Comparison of ENCODE assay signal across 24 cellular contexts in the genomic region with DNA sequence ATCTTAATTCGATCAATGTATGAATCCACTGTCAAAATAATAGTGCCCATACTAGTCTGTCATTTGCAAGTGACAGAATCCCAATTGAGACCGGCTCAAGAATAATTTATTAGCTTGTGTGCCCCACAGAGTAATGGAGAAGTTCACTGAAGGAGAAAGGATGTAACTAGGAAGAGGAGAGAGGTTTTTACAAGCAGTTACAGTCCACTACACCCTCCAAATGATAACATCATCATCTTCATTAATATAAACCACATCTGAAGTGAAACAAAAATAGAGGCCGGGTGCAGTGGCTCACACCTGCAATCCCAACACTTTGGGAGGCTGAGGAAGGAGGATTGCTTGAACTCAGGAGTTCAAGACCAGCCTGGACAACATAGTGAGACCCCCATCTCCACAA.
"Had no signal": no experiment of that assay in that cellular context is flagged by ENCODE, and none has a peak within 500 bp of the region (broad histone marks: within the 10 kb centered on the region; RNA-seq: fewer than 3 reads in every experiment).

No MANE protein-coding gene starts in this region.

- H3K27ac Mint-ChIP-seq: activated CD8-positive, alpha-beta T cell treated with anti-CD3 and anti-CD28 coated beads, Interleukin-2, amount 10 ng/mL, durations not matched to agents 7 days and 5 days; activated naive CD8-positive, alpha-beta T cell treated with anti-CD3 and anti-CD28 coated beads, Interleukin-2, amount 10 ng/mL, durations not matched to agents 7 days and 5 days; T-helper 1 cell treated with Interleukin-12 subunit alpha and Interleukin-12 subunit beta and Interleukin-4 antibody, amounts not matched to agents 30 μg/mL and 1 μg/mL, for 36 hours had no signal

- H3K4me1 ChIP-seq: adrenal gland had no signal

- ATAC-seq: activated CD8-positive, alpha-beta T cell treated with anti-CD3 and anti-CD28 coated beads, Interleukin-2, amount 10 ng/mL, durations not matched to agents 7 days and 5 days; SK-N-SH treated with all-trans-retinoic acid at 6 μM for 48 hours had no signal

- FAIRE-seq: RCC 7860 had no signal

- H3K9me3 ChIP-seq: adrenal gland, MG63, SJSA1 had no signal

- H3K27me3 ChIP-seq: adrenal gland, MG63, SJSA1 had no signal

- H3K36me3 Mint-ChIP-seq: activated naive CD8-positive, alpha-beta T cell treated with anti-CD3 and anti-CD28 coated beads, Interleukin-2, amount 10 ng/mL, durations not matched to agents 7 days and 5 days had no signal

- H3K4me1 Mint-ChIP-seq: activated naive CD8-positive, alpha-beta T cell treated with anti-CD3 and anti-CD28 coated beads, Interleukin-2, amount 10 ng/mL, durations not matched to agents 7 days and 5 days had no signal

- H3K4me3 ChIP-seq: adrenal gland, MG63, SJSA1 had no signal

- H3K4me3 Mint-ChIP-seq: activated CD8-positive, alpha-beta T cell treated with anti-CD3 and anti-CD28 coated beads, Interleukin-2, amount 10 ng/mL, durations not matched to agents 7 days and 5 days; activated naive CD8-positive, alpha-beta T cell treated with anti-CD3 and anti-CD28 coated beads, Interleukin-2, amount 10 ng/mL, durations not matched to agents 7 days and 5 days; T-helper 1 cell treated with Interleukin-12 subunit alpha and Interleukin-12 subunit beta and Interleukin-4 antibody, amounts not matched to agents 30 μg/mL and 1 μg/mL, for 36 hours had no signal

- DNase-seq: activated CD4-positive, alpha-beta T cell treated with anti-CD3 and anti-CD28 coated beads for 48 hours; activated CD4-positive, alpha-beta T cell treated with anti-CD3 and anti-CD28 coated beads, Interleukin-2, amount 50 U/mL, for 4 hours; activated CD4-positive, CD25-positive, alpha-beta regulatory T cell treated with anti-CD3 and anti-CD28 coated beads, Interleukin-2, amount 50 U/mL, for 72 hours; activated CD8-positive, alpha-beta memory T cell treated with anti-CD3 and anti-CD28 coated beads, Interleukin-2, amount 50 U/mL, for 48 hours; activated CD8-positive, alpha-beta T cell treated with anti-CD3 and anti-CD28 coated beads, Interleukin-2, amount 10 ng/mL, durations not matched to agents 7 days and 5 days; activated naive CD4-positive, alpha-beta T cell treated with anti-CD3 and anti-CD28 coated beads, Interleukin-2, amount 50 U/mL, for 16 hours; activated naive CD8-positive, alpha-beta T cell treated with anti-CD3 and anti-CD28 coated beads, Interleukin-2, amount 10 ng/mL, durations not matched to agents 7 days and 5 days; activated T-cell treated with anti-CD3 and anti-CD28 coated beads, Interleukin-2, amount 50 U/mL, for 1 hour; adrenal gland; anterior cingulate cortex; MG63; NCI-H1105 treated with DMSO at 0.1 percent for 48 hours; NCI-H1436 treated with DMSO at 0.1 percent for 48 hours; NCI-H187; NCI-H2081; NCI-H2227 treated with DMSO at 0.1 percent for 48 hours; NCI-H446 treated with DMSO at 0.1 percent for 48 hours; NCI-H524 treated with DMSO at 0.1 percent for 48 hours; NCI-H748 treated with DMSO at 0.1 percent for 48 hours; SHP77 had no signal

- H3K36me3 ChIP-seq: adrenal gland, MG63, SJSA1 had no signal

- H3K27ac ChIP-seq: adrenal gland, SJSA1 had no signal

- H3K9me3 Mint-ChIP-seq: activated naive CD8-positive, alpha-beta T cell treated with anti-CD3 and anti-CD28 coated beads, Interleukin-2, amount 10 ng/mL, durations not matched to agents 7 days and 5 days; T-helper 1 cell treated with Interleukin-12 subunit alpha and Interleukin-12 subunit beta and Interleukin-4 antibody, amounts not matched to agents 30 μg/mL and 1 μg/mL, for 36 hours had no signal
